26 cellular contexts compared by ENCODE assay signal in genomic region chr7:137434530-137434929, GRCh38.
"Had no signal": no experiment of that assay in that cellular context is flagged by ENCODE, and none has a peak within 500 bp of the region (broad histone marks: within the 10 kb centered on the region; RNA-seq: fewer than 3 reads in every experiment).

No MANE protein-coding gene starts in this region.

- H3K36me3 ChIP-seq: esophagus squamous epithelium, lower lobe of right lung, prostate gland, right atrium auricular region, stomach, thoracic aorta, tibial nerve, upper lobe of left lung had no signal

- H3K9me3 ChIP-seq: esophagus squamous epithelium, lower lobe of right lung, mucosa of descending colon, prostate gland, right atrium auricular region, stomach, thoracic aorta, tibial nerve, upper lobe of left lung had no signal

- H3K36me3 Mint-ChIP-seq: memory B cell; mesothelial cell of epicardium; naive B cell; natural killer cell treated with Interleukin-12 subunit alpha and Interleukin-12 subunit beta and Interleukin-15 and Interleukin-18, amount 100 ng/mL, for 72 hours had no signal

- H3K4me1 Mint-ChIP-seq: memory B cell, naive B cell had no signal

- ATAC-seq: effector memory CD8-positive, alpha-beta T cell; left ventricle myocardium superior; lower lobe of right lung; mucosa of descending colon; natural killer cell treated with Interleukin-12 subunit alpha and Interleukin-12 subunit beta and Interleukin-15 and Interleukin-18, amount 100 ng/mL, for 72 hours; sciatic nerve had no signal

- H3K4me3 ChIP-seq: esophagus squamous epithelium, lower lobe of right lung, mucosa of descending colon, prostate gland, right atrium auricular region, smooth muscle cell, stomach, thoracic aorta, tibial nerve, upper lobe of left lung had no signal

- H3K27ac ChIP-seq: esophagus squamous epithelium, lower lobe of right lung, prostate gland, right atrium auricular region, stomach, thoracic aorta, tibial nerve, upper lobe of left lung had no signal

- H3K27ac Mint-ChIP-seq: dendritic cell treated with granulocyte-macrophage colony-stimulating factor and Interleukin-4, amounts not matched to agents 40 ng/mL and 50 ng/mL, for 4 days; effector memory CD8-positive, alpha-beta T cell; memory B cell; mesothelial cell of epicardium; naive B cell; natural killer cell treated with Interleukin-12 subunit alpha and Interleukin-12 subunit beta and Interleukin-15 and Interleukin-18, amount 100 ng/mL, for 72 hours had no signal

- H3K4me1 ChIP-seq: esophagus squamous epithelium, lower lobe of right lung, prostate gland, right atrium auricular region, stomach, tibial nerve, upper lobe of left lung had no signal

- H3K27me3 Mint-ChIP-seq: dendritic cell treated with granulocyte-macrophage colony-stimulating factor and Interleukin-4, amounts not matched to agents 40 ng/mL and 50 ng/mL, for 4 days; effector memory CD8-positive, alpha-beta T cell; memory B cell; naive B cell; natural killer cell treated with Interleukin-12 subunit alpha and Interleukin-12 subunit beta and Interleukin-15 and Interleukin-18, amount 100 ng/mL, for 72 hours had no signal

- H3K4me2 ChIP-seq: smooth muscle cell had no signal

- DNase-seq: effector memory CD8-positive, alpha-beta T cell; erythroblast; esophagus squamous epithelium; foreskin melanocyte; left ventricle myocardium superior; lower lobe of right lung; mucosa of descending colon; naive B cell; nucleus accumbens; stimulated activated CD4-positive, alpha-beta T cell treated with anti-CD3 and anti-CD28 coated beads, Interleukin-12 subunit alpha, Interleukin-12 subunit beta, amount 100 ng/mL, for 4 hours; stimulated activated CD4-positive, alpha-beta T cell treated with anti-CD3 and anti-CD28 coated beads, Interleukin-1b, Interleukin-23, amount 100 ng/mL, for 48 hours; stimulated activated CD4-positive, alpha-beta T cell treated with anti-CD3 and anti-CD28 coated beads, Interleukin-4, amount 100 ng/mL, for 1 hour; stimulated activated CD8-positive, alpha-beta memory T cell treated with anti-CD3 and anti-CD28 coated beads, Interleukin-4, amount 100 ng/mL, for 48 hours; stimulated activated naive CD4-positive, alpha-beta T cell; stomach; upper lobe of left lung had no signal

- H3K4me3 Mint-ChIP-seq: dendritic cell treated with granulocyte-macrophage colony-stimulating factor and Interleukin-4, amounts not matched to agents 40 ng/mL and 50 ng/mL, for 4 days; effector memory CD8-positive, alpha-beta T cell; memory B cell; mesothelial cell of epicardium; naive B cell; natural killer cell treated with Interleukin-12 subunit alpha and Interleukin-12 subunit beta and Interleukin-15 and Interleukin-18, amount 100 ng/mL, for 72 hours had no signal

- H3K27me3 ChIP-seq: esophagus squamous epithelium, right atrium auricular region, stomach, tibial nerve, upper lobe of left lung had no signal

- H3K9me3 Mint-ChIP-seq: dendritic cell treated with granulocyte-macrophage colony-stimulating factor and Interleukin-4, amounts not matched to agents 40 ng/mL and 50 ng/mL, for 4 days had no signal
